Comparison of ENCODE assay signal across 10 cellular contexts in the genomic region with DNA sequence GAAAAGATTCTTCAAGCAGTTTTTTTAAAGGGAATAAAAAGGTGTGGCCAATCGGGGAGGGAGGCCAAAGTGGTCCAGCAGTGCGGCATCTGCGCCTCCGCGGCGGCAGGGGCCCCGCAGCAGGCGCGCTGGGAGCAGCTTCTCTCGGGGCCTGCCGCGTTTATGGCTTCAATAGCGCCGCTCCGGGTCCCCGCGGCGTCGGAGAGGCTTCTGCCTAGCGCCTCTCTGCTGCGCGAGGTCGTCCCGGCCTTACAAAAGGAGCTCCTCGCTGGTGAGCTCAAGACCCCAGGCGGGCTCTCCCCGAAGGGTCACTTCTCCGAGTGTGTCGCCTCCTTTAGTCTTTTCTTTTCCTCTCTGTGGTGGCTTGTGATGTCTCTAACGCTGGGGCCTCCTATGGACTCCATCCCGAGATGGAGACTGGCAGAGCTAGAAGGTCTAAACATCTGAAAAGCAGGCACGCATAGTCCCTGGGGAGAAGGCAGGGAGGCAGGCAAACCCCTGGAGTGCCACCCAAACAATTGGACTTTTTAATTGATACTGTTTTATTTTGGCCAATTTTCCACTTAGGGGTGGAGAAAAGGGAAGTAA.
A peak's percentile ranks its signal among the peaks of the same experiment; 100 is the strongest.
DNase-seq lines count a peak whose midpoint lies in the region; ATAC-seq, FAIRE-seq and TF ChIP-seq lines count a peak whose summit lies in the region.
"Had no signal": no experiment of that assay in that cellular context is flagged by ENCODE, and none has a peak within 500 bp of the region (broad histone marks: within the 10 kb centered on the region; RNA-seq: fewer than 3 reads in every experiment).

No MANE protein-coding gene starts in this region.

- H2AFZ ChIP-seq in astrocyte (ENCODE audit: low read depth, low read length) = peak overlapping the region; percentile 89
- H2AFZ ChIP-seq in keratinocyte (ENCODE audit: control insufficient read depth, low read length) = no peak overlapping the region

- H4K20me1 ChIP-seq in astrocyte (ENCODE audit: insufficient read depth, low read length) = no peaks in the 10 kb centered on the region
- H4K20me1 ChIP-seq in keratinocyte (ENCODE audit: control insufficient read depth, extremely low read depth, insufficient read depth, low read length) = no peaks in the 10 kb centered on the region

- H3K9me3 ChIP-seq in astrocyte (ENCODE audit: insufficient read depth, low read depth, low read length) = no peaks in the 10 kb centered on the region
- H3K9me3 ChIP-seq in keratinocyte (ENCODE audit: control insufficient read depth, low read depth, low read length) = no peaks in the 10 kb centered on the region

- peaks cover 12% of the 10 kb centered on the region for H3K27me3 Mint-ChIP-seq in activated CD4-positive, alpha-beta T cell treated with anti-CD3 and anti-CD28 coated beads for 36 hours
- H3K27me3 Mint-ChIP-seq in astrocyte (ENCODE audit: low read depth, unreplicated experiment) = peaks cover 18% of the 10 kb centered on the region
- H3K27me3 Mint-ChIP-seq in stimulated activated naive CD8-positive, alpha-beta T cell treated with anti-CD3 and anti-CD28 coated beads, Interleukin-15, Interleukin-2, amounts not matched to agents 100 ng/mL and 50 ng/mL, for 24 hours = peaks cover 11% of the 10 kb centered on the region
- H3K27me3 Mint-ChIP-seq in activated CD4-positive, alpha-beta memory T cell treated with anti-CD3 and anti-CD28 coated beads for 36 hours = peaks cover 3% of the 10 kb centered on the region
- peaks cover 0 to 19% of the 10 kb centered on the region in 2 donors for H3K27me3 Mint-ChIP-seq in effector memory CD8-positive, alpha-beta T cell

- H3K4me1 Mint-ChIP-seq in activated CD4-positive, alpha-beta T cell treated with anti-CD3 and anti-CD28 coated beads for 36 hours = peaks cover 24% of the 10 kb centered on the region
- H3K4me1 Mint-ChIP-seq in astrocyte (ENCODE audit: low read depth, unreplicated experiment) = no peaks in the 10 kb centered on the region
- peaks cover 32% of the 10 kb centered on the region for H3K4me1 Mint-ChIP-seq in stimulated activated naive CD8-positive, alpha-beta T cell treated with anti-CD3 and anti-CD28 coated beads, Interleukin-15, Interleukin-2, amounts not matched to agents 100 ng/mL and 50 ng/mL, for 24 hours (ENCODE audit: low read depth)
- peaks cover 12% of the 10 kb centered on the region for H3K4me1 Mint-ChIP-seq in activated CD4-positive, alpha-beta memory T cell treated with anti-CD3 and anti-CD28 coated beads for 36 hours (ENCODE audit: low read depth)
- H3K4me1 Mint-ChIP-seq in effector memory CD8-positive, alpha-beta T cell (ENCODE audit: low read depth in 2 of 2) = peaks cover 3 to 4% of the 10 kb centered on the region in 2 donors

- H3K4me1 ChIP-seq in astrocyte (ENCODE audit: insufficient read depth, low read length) (peaks cover 3% of the 10 kb centered on the region), keratinocyte (ENCODE audit: control insufficient read depth, extremely low read depth, insufficient read depth, low read length) (no peaks in the 10 kb centered on the region)

- no peak for ATAC-seq in activated CD4-positive, alpha-beta T cell treated with anti-CD3 and anti-CD28 coated beads for 36 hours
- ATAC-seq in effector memory CD8-positive, alpha-beta T cell (replicated peaks) = no peak
- ATAC-seq: left colon, Panc1 had no signal

- no peaks in the 10 kb centered on the region for H3K9me1 ChIP-seq in keratinocyte (ENCODE audit: control insufficient read depth, extremely low read depth, insufficient read depth, low read length)

- H3K4me3 Mint-ChIP-seq in activated CD4-positive, alpha-beta T cell treated with anti-CD3 and anti-CD28 coated beads for 36 hours = no peak overlapping the region
- H3K4me3 Mint-ChIP-seq in astrocyte (ENCODE audit: unreplicated experiment) = no peak overlapping the region
- peak overlapping the region; percentile 47 for H3K4me3 Mint-ChIP-seq in stimulated activated naive CD8-positive, alpha-beta T cell treated with anti-CD3 and anti-CD28 coated beads, Interleukin-15, Interleukin-2, amounts not matched to agents 100 ng/mL and 50 ng/mL, for 24 hours
- no peak overlapping the region for H3K4me3 Mint-ChIP-seq in activated CD4-positive, alpha-beta memory T cell treated with anti-CD3 and anti-CD28 coated beads for 36 hours
- no peak overlapping the region for H3K4me3 Mint-ChIP-seq in effector memory CD8-positive, alpha-beta T cell

- FAIRE-seq in astrocyte (lab: Jason Lieb, UNC) = no peak
- FAIRE-seq in keratinocyte (lab: Jason Lieb, UNC) = no peak

- CTCF ChIA-PET in activated CD4-positive, alpha-beta T cell treated with anti-CD3 and anti-CD28 coated beads for 36 hours (lab: Charles Lee) = interaction anchor here (0.5 to 2.3 kb wide), 7 partner anchors 10 to 1899 kb away, joined by 3 to 10 read pairs (median 4); no protein-coding TSS in a partner anchor
- CTCF ChIA-PET in activated CD4-positive, alpha-beta memory T cell treated with anti-CD3 and anti-CD28 coated beads for 36 hours (lab: Charles Lee) = interaction anchor here (2.4 kb wide), 1 partner anchor 311 kb away, joined by 12 read pairs; no protein-coding TSS in a partner anchor

- H3K4me3 ChIP-seq in astrocyte (ENCODE audit: insufficient read depth, low read depth, low read length) = peak overlapping the region; percentile 51
- no peak overlapping the region for H3K4me3 ChIP-seq in keratinocyte (ENCODE audit: control insufficient read depth in 2 of 3, extremely low read depth in 1 of 3, insufficient read depth in 2 of 3, low read depth in 1 of 3, low read length in 3 of 3)

- H3K4me2 ChIP-seq in astrocyte (ENCODE audit: low read length) (peak overlapping the region; percentile 86), keratinocyte (ENCODE audit: control insufficient read depth, extremely low read depth, insufficient read depth, low read depth, low read length) (peak overlapping the region; percentile 22)

- H3K27ac ChIP-seq in astrocyte (ENCODE audit: low read depth, low read length) (no peak overlapping the region), keratinocyte (ENCODE audit: control insufficient read depth, insufficient read depth, low read length) (no peak overlapping the region)

- H3K9me3 Mint-ChIP-seq in activated CD4-positive, alpha-beta T cell treated with anti-CD3 and anti-CD28 coated beads for 36 hours (ENCODE audit: low read depth) = no peaks in the 10 kb centered on the region
- no peaks in the 10 kb centered on the region for H3K9me3 Mint-ChIP-seq in astrocyte (ENCODE audit: unreplicated experiment)
- no peaks in the 10 kb centered on the region for H3K9me3 Mint-ChIP-seq in stimulated activated naive CD8-positive, alpha-beta T cell treated with anti-CD3 and anti-CD28 coated beads, Interleukin-15, Interleukin-2, amounts not matched to agents 100 ng/mL and 50 ng/mL, for 24 hours
- H3K9me3 Mint-ChIP-seq in activated CD4-positive, alpha-beta memory T cell treated with anti-CD3 and anti-CD28 coated beads for 36 hours = no peaks in the 10 kb centered on the region
- no peaks in the 10 kb centered on the region for H3K9me3 Mint-ChIP-seq in effector memory CD8-positive, alpha-beta T cell

- no peaks in the 10 kb centered on the region for H3K27me3 ChIP-seq in astrocyte (ENCODE audit: insufficient read depth, low read length)
- H3K27me3 ChIP-seq in keratinocyte (ENCODE audit: control insufficient read depth, extremely low read depth, insufficient read depth, low read length) = no peaks in the 10 kb centered on the region

- no peaks in the 10 kb centered on the region for H3K36me3 Mint-ChIP-seq in activated CD4-positive, alpha-beta T cell treated with anti-CD3 and anti-CD28 coated beads for 36 hours (ENCODE audit: low read depth)
- no peaks in the 10 kb centered on the region for H3K36me3 Mint-ChIP-seq in astrocyte (ENCODE audit: low read depth, unreplicated experiment)
- H3K36me3 Mint-ChIP-seq in stimulated activated naive CD8-positive, alpha-beta T cell treated with anti-CD3 and anti-CD28 coated beads, Interleukin-15, Interleukin-2, amounts not matched to agents 100 ng/mL and 50 ng/mL, for 24 hours (ENCODE audit: low read depth) = no peaks in the 10 kb centered on the region
- no peaks in the 10 kb centered on the region for H3K36me3 Mint-ChIP-seq in activated CD4-positive, alpha-beta memory T cell treated with anti-CD3 and anti-CD28 coated beads for 36 hours
- H3K36me3 Mint-ChIP-seq in effector memory CD8-positive, alpha-beta T cell (ENCODE audit: insufficient read depth) = no peaks in the 10 kb centered on the region

- no peaks in the 10 kb centered on the region for H3K36me3 ChIP-seq in astrocyte (ENCODE audit: insufficient read depth, low read length)
- H3K36me3 ChIP-seq in keratinocyte (ENCODE audit: control insufficient read depth in 2 of 2, extremely low read depth in 1 of 2, insufficient read depth in 2 of 2, low read length in 2 of 2) = no peaks in the 10 kb centered on the region

- dilution Hi-C loops in keratinocyte (cut with MboI; ENCODE audit: extremely low pct_ligation_motif_present, low sequenced_read_pairs) = no loop called here

- H3K9ac ChIP-seq in astrocyte (ENCODE audit: low read length) = peak overlapping the region; percentile 41
- H3K9ac ChIP-seq in keratinocyte (ENCODE audit: control insufficient read depth, extremely low read depth, insufficient read depth, low read length) = no peak overlapping the region

- no peak for TF ChIP-seq CTCF in astrocyte (IDR thresholded peaks at IDR 0.05; ENCODE audit: insufficient read depth, low read depth, low read length)
- TF ChIP-seq CTCF in keratinocyte (optimal IDR thresholded peaks at IDR 0.05 in 1 of 3, IDR thresholded peaks at IDR 0.05 in 1 of 3, conservative IDR thresholded peaks at IDR 0.05 in 1 of 3; ENCODE audit: extremely low read depth in 1 of 3, insufficient read depth in 2 of 3, low read length in 3 of 3) = no peak

- no peak overlapping the region for H3K27ac Mint-ChIP-seq in activated CD4-positive, alpha-beta T cell treated with anti-CD3 and anti-CD28 coated beads for 36 hours
- no peak overlapping the region for H3K27ac Mint-ChIP-seq in astrocyte (ENCODE audit: unreplicated experiment)
- H3K27ac Mint-ChIP-seq in stimulated activated naive CD8-positive, alpha-beta T cell treated with anti-CD3 and anti-CD28 coated beads, Interleukin-15, Interleukin-2, amounts not matched to agents 100 ng/mL and 50 ng/mL, for 24 hours = no peak overlapping the region
- no peak overlapping the region for H3K27ac Mint-ChIP-seq in activated CD4-positive, alpha-beta memory T cell treated with anti-CD3 and anti-CD28 coated beads for 36 hours
- H3K27ac Mint-ChIP-seq in effector memory CD8-positive, alpha-beta T cell = no peak overlapping the region

- no peaks in the 10 kb centered on the region for H3K79me2 ChIP-seq in astrocyte (ENCODE audit: insufficient read depth, low read length)
- H3K79me2 ChIP-seq in keratinocyte (ENCODE audit: control insufficient read depth, insufficient read depth, low read length) = no peaks in the 10 kb centered on the region

- peak; percentile 32 for DNase-seq in activated CD4-positive, alpha-beta T cell treated with anti-CD3 and anti-CD28 coated beads for 36 hours
- DNase-seq in activated CD4-positive, alpha-beta T cell treated with anti-CD3 and anti-CD28 coated beads, Interleukin-2, amount 50 U/mL, for 48 hours = no peak
- DNase-seq in astrocyte (ENCODE audit: low read depth) (no peak), keratinocyte (ENCODE audit: low read depth, low spot score) (no peak), DMS79 treated with DMSO at 0.1 percent for 48 hours (lab: John Stamatoyannopoulos, UW) (no peak)
- DNase-seq in activated CD4-positive, alpha-beta memory T cell treated with anti-CD3 and anti-CD28 coated beads for 36 hours = no peak
- DNase-seq in effector memory CD8-positive, alpha-beta T cell = no peak

- POLR2A ChIA-PET in activated CD4-positive, alpha-beta T cell treated with anti-CD3 and anti-CD28 coated beads for 36 hours (lab: Charles Lee) = interaction anchor here (0.8 kb wide), 1 partner anchor 136 kb away, joined by 4 read pairs; no protein-coding TSS in a partner anchor
- POLR2A ChIA-PET in activated CD4-positive, alpha-beta memory T cell treated with anti-CD3 and anti-CD28 coated beads for 36 hours (lab: Charles Lee) = no interaction called here

- intact Hi-C loops in activated CD4-positive, alpha-beta T cell treated with anti-CD3 and anti-CD28 coated beads for 36 hours (cut with DNase I, micrococcal nuclease) = no loop called here
- intact Hi-C loops in activated CD4-positive, alpha-beta memory T cell treated with anti-CD3 and anti-CD28 coated beads for 36 hours (cut with micrococcal nuclease) = no loop called here
